ENCODE assay signal across 27 cellular contexts in genomic region chr5:7825630-7826029, GRCh38. TPM values are rescaled to one million over a fixed set of nuclear protein-coding genes. Genes with fewer than 3 reads are reported as not detected.
"Had no signal": no experiment of that assay in that cellular context is flagged by ENCODE, and none has a peak within 500 bp of the region (broad histone marks: within the 10 kb centered on the region; RNA-seq: fewer than 3 reads in every experiment).

No MANE protein-coding gene starts in this region.

- H3K9ac ChIP-seq: SK-N-SH had no signal

- H3K4me3 Mint-ChIP-seq: IgD-negative memory B cell had no signal

- DNase-seq: KBM-7; MV-4-11; NCI-H1048; NCI-H1105; NCI-H1417; NCI-H1436 treated with DMSO at 0.1 percent for 48 hours; NCI-H1694; NCI-H187 treated with DMSO at 0.1 percent for 48 hours; NCI-H2029 treated with DMSO at 0.1 percent for 48 hours; NCI-H2171 treated with DMSO at 0.1 percent for 48 hours; NCI-H345; NCI-H446 treated with DMSO at 0.1 percent for 48 hours; NCI-H510A treated with DMSO at 0.1 percent for 48 hours; NCI-H526; NCI-H82; NK-92 treated with Interleukin-12 subunit alpha and Interleukin-12 subunit beta, amount 100 ng/mL, for 24 hours; PC-3; SHP77; SK-N-SH; T-helper 1 cell had no signal

- H3K4me2 ChIP-seq: SK-N-SH had no signal

- H3K9me3 Mint-ChIP-seq: IgD-negative memory B cell had no signal

- H3K36me3 Mint-ChIP-seq: IgD-negative memory B cell had no signal

- ATAC-seq: Panc1, PC-3 had no signal

- H3K9me3 ChIP-seq: SK-N-SH had no signal

- H3K27ac ChIP-seq: RWPE1 had no signal

- H3K27ac Mint-ChIP-seq: IgD-negative memory B cell had no signal

RNA-seq across cellular contexts. Expression of gene CFAP90, which starts 25.3 kb away (rescaled TPM):
- total RNA-seq: HT1080, LHCN-M2, MCF 10A, OCI-LY7 had no signal
- polyA plus RNA-seq: IgD-negative memory B cell had no signal
